8 cellular contexts compared by ENCODE assay signal in genomic region chr19:610071-610800, GRCh38. TPM values are rescaled to one million over a fixed set of nuclear protein-coding genes. Genes with fewer than 3 reads are reported as not detected.
DNase-seq lines count a peak whose midpoint lies in the region; ATAC-seq, FAIRE-seq and TF ChIP-seq lines count a peak whose summit lies in the region.

No MANE protein-coding gene starts in this region.

- H3K27me3 ChIP-seq in heart left ventricle (no peaks in the 10 kb centered on the region), HepG2 (ENCODE audit: control insufficient read depth in 1 of 2, insufficient read depth in 2 of 2, low read length in 2 of 2) (no peaks in the 10 kb centered on the region)

- H3K9me3 ChIP-seq in heart left ventricle (no peaks in the 10 kb centered on the region), HepG2 (ENCODE audit: low read length) (no peaks in the 10 kb centered on the region)

- intact Hi-C loops in heart left ventricle (cut with DNase I) (no loop called here), cardiac septum (cut with DNase I) (no loop called here), HepG2 (cut with micrococcal nuclease; ENCODE audit: unreplicated experiment) (no loop called here)

- H4K20me1 ChIP-seq in HepG2 (ENCODE audit: insufficient read depth, low read length), result no peaks in the 10 kb centered on the region

- FAIRE-seq in HepG2 (lab: Jason Lieb, UNC), result no peak

- CTCF ChIA-PET in HepG2 (lab: Yijun Ruan, JAX; ENCODE audit: low intra/inter-chr PET ratio, low total read pairs), result no interaction called here

- DNase-seq in heart left ventricle (no peak), cardiac septum (ENCODE audit: low spot score) (no peak), activated T-helper 1 cell treated with Interleukin-2 at 50 U/mL for 16 hours (ENCODE audit: low read depth) (peak; percentile 29), HepG2 (ENCODE audit: low spot score) (no peak), epidermal melanocyte (ENCODE audit: insufficient read length, low spot score) (no peak)

- no peak overlapping the region for H3K9ac ChIP-seq in HepG2 (ENCODE audit: insufficient read depth, low read depth, low read length)

- TF ChIP-seq CTCF in heart left ventricle (IDR thresholded peaks at IDR 0.05), result no peak
- TF ChIP-seq CTCF in HepG2 (CRISPR knock-in tag; IDR thresholded peaks at IDR 0.05), result no peak

- WGBS in heart left ventricle, 4 donors, result 57 to 84% (median 69%) methylated on average over 17 to 38 of the region's 38 CpGs
- WGBS in HepG2 (ENCODE audit: low lambda C conversion rate), result 82% methylated on average over 11 of the region's 38 CpGs

- H3K36me3 ChIP-seq in heart left ventricle (no peaks in the 10 kb centered on the region), HepG2 (replicated peaks in 1 of 2; ENCODE audit: control insufficient read depth in 1 of 2, insufficient read depth in 2 of 2, low read length in 2 of 2) (peaks cover 3 to 4% of the 10 kb centered on the region in 2 experiments; a peak in 2 of 5 replicates)

- H3K79me2 ChIP-seq in HepG2 (ENCODE audit: insufficient read depth, low read length), result no peaks in the 10 kb centered on the region

- no peak overlapping the region for H3K4me2 ChIP-seq in HepG2 (ENCODE audit: low read depth, low read length)

- H3K27ac ChIP-seq in heart left ventricle, result peak overlapping the region in 10 of 12 donors; percentile 11 to 81 (median 50)
- no peak overlapping the region for H3K27ac ChIP-seq in HepG2 (ENCODE audit: extremely low read length, insufficient read depth, low read length)

- TF ChIP-seq RAD21 in HepG2 (CRISPR knock-in tag; IDR thresholded peaks at IDR 0.05), result no peak

- POLR2A ChIA-PET in HepG2 (lab: Yijun Ruan, JAX), result no interaction called here

- peaks cover 0 to 33% (median 13%) of the 10 kb centered on the region in 12 donors for H3K4me1 ChIP-seq in heart left ventricle
- H3K4me1 ChIP-seq in HepG2 (ENCODE audit: insufficient read depth, low read length), result no peaks in the 10 kb centered on the region

- TF ChIP-seq EP300 in HepG2 (IDR thresholded peaks at IDR 0.05; ENCODE audit: low read depth in 2 of 2, low read length in 2 of 2) (no peak), HepG2 (CRISPR knock-in tag; IDR thresholded peaks at IDR 0.05; ENCODE audit: borderline replicate concordance) (no peak)

- in situ Hi-C loops in HepG2 (cut with HindIII; ENCODE audit: extremely low pct_ligation_motif_present, low pct_unique_long_range_greater_than_20kb), result no loop called here

- no TSS peak for BruUV-seq in HepG2 (replicated peaks; lab: Mats Ljungman, UMichigan)

- no peak overlapping the region for H2AFZ ChIP-seq in HepG2 (ENCODE audit: low read length)

- peak overlapping the region in 9 of 12 donors; percentile 12 to 53 (median 27) for H3K4me3 ChIP-seq in heart left ventricle
- no peak overlapping the region for H3K4me3 ChIP-seq in HepG2 (replicated peaks in 1 of 3; ENCODE audit: insufficient read depth in 1 of 3, low read depth in 2 of 3, low read length in 3 of 3)

- ATAC-seq in heart left ventricle (peak in 1 of 4 donors; percentile 29), HepG2 (no peak), GM21825 (IDR thresholded peaks at IDR 0.05; ENCODE audit: unreplicated experiment) (no peak), GM21528 (IDR thresholded peaks at IDR 0.05; ENCODE audit: low FRiP score, unreplicated experiment) (no peak), HG03565 (IDR thresholded peaks at IDR 0.05; ENCODE audit: unreplicated experiment) (no peak)

- TF ChIP-seq POLR2A in heart left ventricle (IDR thresholded peaks at IDR 0.05) (no peak), HepG2 (IDR thresholded peaks at IDR 0.05; ENCODE audit: insufficient read depth in 1 of 2, low read depth in 2 of 2, low read length in 2 of 2) (no peak)

RNA-seq across cellular contexts. Expression of gene HCN2, which starts 20.6 kb away (rescaled TPM):
- total RNA-seq in heart left ventricle (10 to 100 TPM in 7 of 9 donors, 1 to 10 TPM in 2; 4.1 to 27.4 (median 15.4) TPM), cardiac septum (12.0 TPM), HepG2 (2016; rRNA removed; fragmentation: Illumina TruSeq; extraction: Trizol) (not detected in 2 replicates)
- polyA plus RNA-seq in heart left ventricle (10 to 100 TPM in 1 of 2 donors, 1 to 10 TPM in 1; 4.8 to 22.4 TPM), HepG2 (2011; rRNA removed) (0.01 and 0.05 TPM in 2 replicates)
- not detected in 2 replicates for total RNA-seq in HepG2 (2016; cell fraction: cytosol; rRNA removed; fragmentation: Illumina TruSeq; extraction: Trizol; ENCODE audit: low read depth)
- total RNA-seq in HepG2 (2016; cell fraction: insoluble cytoplasmic fraction; rRNA removed; fragmentation: Illumina TruSeq; extraction: Trizol), result not detected in 2 replicates
- total RNA-seq in HepG2 (2016; cell fraction: membrane; rRNA removed; fragmentation: Illumina TruSeq; extraction: Trizol), result 0.03 TPM in 1 of 2 replicates, not detected in the other
- total RNA-seq in HepG2 (2016; cell fraction: nucleus; rRNA removed; fragmentation: Illumina TruSeq; extraction: Trizol), result not detected in 2 replicates
- polyA plus RNA-seq in HepG2 (2011; cell fraction: cytosol; rRNA removed), result 0.07 and 0.09 TPM in 2 replicates
- 0.19 and 0.24 TPM in 2 replicates for polyA plus RNA-seq in HepG2 (2011; cell fraction: nucleus; rRNA removed)
- polyA plus RNA-seq in HepG2 (2012), result 0.15 and 0.39 TPM in 2 replicates
- 0.07 TPM in 1 of 2 replicates, not detected in the other for polyA plus RNA-seq in HepG2 (2016; cell fraction: cytosol; fragmentation: Illumina TruSeq; extraction: Trizol; ENCODE audit: low read depth)
- polyA plus RNA-seq in HepG2 (2016; cell fraction: insoluble cytoplasmic fraction; fragmentation: Illumina TruSeq; extraction: Trizol; ENCODE audit: low read depth), result not detected in 2 replicates
- polyA plus RNA-seq in HepG2 (2016; cell fraction: membrane; fragmentation: Illumina TruSeq; extraction: Trizol; ENCODE audit: low read depth), result 0.05 TPM in 1 of 2 replicates, not detected in the other
- not detected in 2 replicates for polyA plus RNA-seq in HepG2 (2016; cell fraction: nucleus; fragmentation: Illumina TruSeq; extraction: Trizol; ENCODE audit: insufficient read depth, low read depth)
- polyA minus RNA-seq in HepG2 (2011; rRNA and poly(A)+ RNA removed; ENCODE audit: low replicate concordance), result 0.16 and 9.3 TPM in 2 replicates
- not detected in 2 replicates for polyA minus RNA-seq in HepG2 (2011; cell fraction: cytosol; rRNA and poly(A)+ RNA removed)
- polyA minus RNA-seq in HepG2 (2011; cell fraction: nucleus; rRNA and poly(A)+ RNA removed), result not detected in 2 replicates

RNA-seq across cellular contexts. Expression of gene POLRMT, which starts 23.1 kb away (rescaled TPM):
- total RNA-seq in heart left ventricle (10 to 100 TPM; 32.0 to 78.0 (median 41.5) TPM), cardiac septum (37.3 TPM), HepG2 (2016; rRNA removed; fragmentation: Illumina TruSeq; extraction: Trizol) (52.5 and 78.0 TPM in 2 replicates)
- polyA plus RNA-seq in heart left ventricle (10 to 100 TPM; 38.8 to 75.2 TPM), HepG2 (2011; rRNA removed) (101 and 114 TPM in 2 replicates)
- 14.6 and 16.3 TPM in 2 replicates for total RNA-seq in HepG2 (2016; cell fraction: cytosol; rRNA removed; fragmentation: Illumina TruSeq; extraction: Trizol; ENCODE audit: low read depth)
- total RNA-seq in HepG2 (2016; cell fraction: insoluble cytoplasmic fraction; rRNA removed; fragmentation: Illumina TruSeq; extraction: Trizol), result 49.1 and 82.6 TPM in 2 replicates
- total RNA-seq in HepG2 (2016; cell fraction: membrane; rRNA removed; fragmentation: Illumina TruSeq; extraction: Trizol), result 30.6 and 32.9 TPM in 2 replicates
- total RNA-seq in HepG2 (2016; cell fraction: nucleus; rRNA removed; fragmentation: Illumina TruSeq; extraction: Trizol), result 53.4 and 70.1 TPM in 2 replicates
- polyA plus RNA-seq in HepG2 (2011; cell fraction: cytosol; rRNA removed), result 20.8 and 36.5 TPM in 2 replicates
- 255 and 333 TPM in 2 replicates for polyA plus RNA-seq in HepG2 (2011; cell fraction: nucleus; rRNA removed)
- polyA plus RNA-seq in HepG2 (2012), result 52.2 and 65.7 TPM in 2 replicates
- polyA plus RNA-seq in HepG2 (2016; cell fraction: cytosol; fragmentation: Illumina TruSeq; extraction: Trizol; ENCODE audit: low read depth), result 16.5 and 17.7 TPM in 2 replicates
- 70.9 and 71.7 TPM in 2 replicates for polyA plus RNA-seq in HepG2 (2016; cell fraction: insoluble cytoplasmic fraction; fragmentation: Illumina TruSeq; extraction: Trizol; ENCODE audit: low read depth)
- polyA plus RNA-seq in HepG2 (2016; cell fraction: membrane; fragmentation: Illumina TruSeq; extraction: Trizol; ENCODE audit: low read depth), result 34.9 and 37.3 TPM in 2 replicates
- polyA plus RNA-seq in HepG2 (2016; cell fraction: nucleus; fragmentation: Illumina TruSeq; extraction: Trizol; ENCODE audit: insufficient read depth, low read depth), result 138 and 146 TPM in 2 replicates
- polyA minus RNA-seq in HepG2 (2011; rRNA and poly(A)+ RNA removed; ENCODE audit: low replicate concordance), result 247 and 377 TPM in 2 replicates
- 67.1 and 69.6 TPM in 2 replicates for polyA minus RNA-seq in HepG2 (2011; cell fraction: cytosol; rRNA and poly(A)+ RNA removed)
- polyA minus RNA-seq in HepG2 (2011; cell fraction: nucleus; rRNA and poly(A)+ RNA removed), result 37.9 and 42.3 TPM in 2 replicates

RNA-seq across cellular contexts. Expression of gene FGF22, which starts 29.4 kb away (rescaled TPM):
- total RNA-seq in heart left ventricle (under 1 TPM in 3 of 9 donors, not detected in 6; 0.16 to 0.36 (median 0.20) TPM), cardiac septum (not detected), HepG2 (2016; rRNA removed; fragmentation: Illumina TruSeq; extraction: Trizol) (0.24 TPM in 1 of 2 replicates, not detected in the other)
- polyA plus RNA-seq in heart left ventricle (under 1 TPM; 0.07 to 0.11 TPM), HepG2 (2011; rRNA removed) (0.07 TPM in 1 of 2 replicates, not detected in the other)
- total RNA-seq in HepG2 (2016; cell fraction: cytosol; rRNA removed; fragmentation: Illumina TruSeq; extraction: Trizol; ENCODE audit: low read depth), result not detected in 2 replicates
- 0.09 TPM in 1 of 2 replicates, not detected in the other for total RNA-seq in HepG2 (2016; cell fraction: insoluble cytoplasmic fraction; rRNA removed; fragmentation: Illumina TruSeq; extraction: Trizol)
- 0.17 and 0.19 TPM in 2 replicates for total RNA-seq in HepG2 (2016; cell fraction: membrane; rRNA removed; fragmentation: Illumina TruSeq; extraction: Trizol)
- total RNA-seq in HepG2 (2016; cell fraction: nucleus; rRNA removed; fragmentation: Illumina TruSeq; extraction: Trizol), result not detected in 2 replicates
- polyA plus RNA-seq in HepG2 (2011; cell fraction: cytosol; rRNA removed), result not detected in 2 replicates
- not detected in 2 replicates for polyA plus RNA-seq in HepG2 (2011; cell fraction: nucleus; rRNA removed)
- polyA plus RNA-seq in HepG2 (2012), result 0.09 and 0.27 TPM in 2 replicates
- polyA plus RNA-seq in HepG2 (2016; cell fraction: cytosol; fragmentation: Illumina TruSeq; extraction: Trizol; ENCODE audit: low read depth), result 0.08 and 0.16 TPM in 2 replicates
- not detected in 2 replicates for polyA plus RNA-seq in HepG2 (2016; cell fraction: insoluble cytoplasmic fraction; fragmentation: Illumina TruSeq; extraction: Trizol; ENCODE audit: low read depth)
- 0.13 TPM in 1 of 2 replicates, not detected in the other for polyA plus RNA-seq in HepG2 (2016; cell fraction: membrane; fragmentation: Illumina TruSeq; extraction: Trizol; ENCODE audit: low read depth)
- 0.33 TPM in 1 of 2 replicates, not detected in the other for polyA plus RNA-seq in HepG2 (2016; cell fraction: nucleus; fragmentation: Illumina TruSeq; extraction: Trizol; ENCODE audit: insufficient read depth, low read depth)
- not detected in 2 replicates for polyA minus RNA-seq in HepG2 (2011; rRNA and poly(A)+ RNA removed; ENCODE audit: low replicate concordance)
- polyA minus RNA-seq in HepG2 (2011; cell fraction: cytosol; rRNA and poly(A)+ RNA removed), result not detected in 2 replicates
- not detected in 2 replicates for polyA minus RNA-seq in HepG2 (2011; cell fraction: nucleus; rRNA and poly(A)+ RNA removed)

RNA-seq across cellular contexts. Expression of gene BSG, which starts 37.8 kb away (rescaled TPM):
- total RNA-seq in heart left ventricle, result 1,000 to 10,000 TPM; 1,160 to 2,590 (median 1,462) TPM
- 1,000 to 10,000 TPM in 1 of 2 donors, 100 to 1,000 TPM in 1; 727 to 2,989 TPM for polyA plus RNA-seq in heart left ventricle
- total RNA-seq in cardiac septum, result 1,183 TPM
- 136 and 309 TPM in 2 replicates for total RNA-seq in HepG2 (2016; rRNA removed; fragmentation: Illumina TruSeq; extraction: Trizol)
- total RNA-seq in HepG2 (2016; cell fraction: cytosol; rRNA removed; fragmentation: Illumina TruSeq; extraction: Trizol; ENCODE audit: low read depth), result 81.8 and 84.4 TPM in 2 replicates
- 114 and 317 TPM in 2 replicates for total RNA-seq in HepG2 (2016; cell fraction: insoluble cytoplasmic fraction; rRNA removed; fragmentation: Illumina TruSeq; extraction: Trizol)
- 96.0 and 109 TPM in 2 replicates for total RNA-seq in HepG2 (2016; cell fraction: membrane; rRNA removed; fragmentation: Illumina TruSeq; extraction: Trizol)
- total RNA-seq in HepG2 (2016; cell fraction: nucleus; rRNA removed; fragmentation: Illumina TruSeq; extraction: Trizol), result 271 and 340 TPM in 2 replicates
- 754 and 1,057 TPM in 2 replicates for polyA plus RNA-seq in HepG2 (2011; rRNA removed)
- polyA plus RNA-seq in HepG2 (2011; cell fraction: cytosol; rRNA removed), result 595 and 749 TPM in 2 replicates
- polyA plus RNA-seq in HepG2 (2011; cell fraction: nucleus; rRNA removed), result 561 and 615 TPM in 2 replicates
- 926 and 933 TPM in 2 replicates for polyA plus RNA-seq in HepG2 (2012)
- polyA plus RNA-seq in HepG2 (2016; cell fraction: cytosol; fragmentation: Illumina TruSeq; extraction: Trizol; ENCODE audit: low read depth), result 148 and 149 TPM in 2 replicates
- 179 and 219 TPM in 2 replicates for polyA plus RNA-seq in HepG2 (2016; cell fraction: insoluble cytoplasmic fraction; fragmentation: Illumina TruSeq; extraction: Trizol; ENCODE audit: low read depth)
- 152 and 167 TPM in 2 replicates for polyA plus RNA-seq in HepG2 (2016; cell fraction: membrane; fragmentation: Illumina TruSeq; extraction: Trizol; ENCODE audit: low read depth)
- 760 and 837 TPM in 2 replicates for polyA plus RNA-seq in HepG2 (2016; cell fraction: nucleus; fragmentation: Illumina TruSeq; extraction: Trizol; ENCODE audit: insufficient read depth, low read depth)
- polyA minus RNA-seq in HepG2 (2011; rRNA and poly(A)+ RNA removed; ENCODE audit: low replicate concordance), result 426 and 707 TPM in 2 replicates
- polyA minus RNA-seq in HepG2 (2011; cell fraction: cytosol; rRNA and poly(A)+ RNA removed), result 369 and 454 TPM in 2 replicates
- polyA minus RNA-seq in HepG2 (2011; cell fraction: nucleus; rRNA and poly(A)+ RNA removed), result 97.1 and 115 TPM in 2 replicates

RNA-seq across cellular contexts. Expression of gene RNF126, which starts 52.8 kb away (rescaled TPM):
- total RNA-seq in heart left ventricle (100 to 1,000 TPM in 1 of 9 donors, 10 to 100 TPM in 8; 21.6 to 105 (median 29.4) TPM), cardiac septum (31.4 TPM), HepG2 (2016; rRNA removed; fragmentation: Illumina TruSeq; extraction: Trizol) (18.5 and 34.0 TPM in 2 replicates)
- polyA plus RNA-seq in heart left ventricle (10 to 100 TPM; 23.5 to 45.2 TPM), HepG2 (2011; rRNA removed) (23.2 and 24.6 TPM in 2 replicates)
- total RNA-seq in HepG2 (2016; cell fraction: cytosol; rRNA removed; fragmentation: Illumina TruSeq; extraction: Trizol; ENCODE audit: low read depth), result 60.7 and 62.9 TPM in 2 replicates
- 14.0 and 32.5 TPM in 2 replicates for total RNA-seq in HepG2 (2016; cell fraction: insoluble cytoplasmic fraction; rRNA removed; fragmentation: Illumina TruSeq; extraction: Trizol)
- total RNA-seq in HepG2 (2016; cell fraction: membrane; rRNA removed; fragmentation: Illumina TruSeq; extraction: Trizol), result 51.8 and 70.5 TPM in 2 replicates
- total RNA-seq in HepG2 (2016; cell fraction: nucleus; rRNA removed; fragmentation: Illumina TruSeq; extraction: Trizol), result 20.4 and 26.7 TPM in 2 replicates
- polyA plus RNA-seq in HepG2 (2011; cell fraction: cytosol; rRNA removed), result 21.4 and 33.6 TPM in 2 replicates
- 96.9 and 98.7 TPM in 2 replicates for polyA plus RNA-seq in HepG2 (2011; cell fraction: nucleus; rRNA removed)
- 47.4 and 51.2 TPM in 2 replicates for polyA plus RNA-seq in HepG2 (2012)
- polyA plus RNA-seq in HepG2 (2016; cell fraction: cytosol; fragmentation: Illumina TruSeq; extraction: Trizol; ENCODE audit: low read depth), result 83.7 and 90.8 TPM in 2 replicates
- 29.9 and 39.9 TPM in 2 replicates for polyA plus RNA-seq in HepG2 (2016; cell fraction: insoluble cytoplasmic fraction; fragmentation: Illumina TruSeq; extraction: Trizol; ENCODE audit: low read depth)
- polyA plus RNA-seq in HepG2 (2016; cell fraction: membrane; fragmentation: Illumina TruSeq; extraction: Trizol; ENCODE audit: low read depth), result 79.7 and 88.6 TPM in 2 replicates
- 75.9 and 77.0 TPM in 2 replicates for polyA plus RNA-seq in HepG2 (2016; cell fraction: nucleus; fragmentation: Illumina TruSeq; extraction: Trizol; ENCODE audit: insufficient read depth, low read depth)
- polyA minus RNA-seq in HepG2 (2011; rRNA and poly(A)+ RNA removed; ENCODE audit: low replicate concordance), result 10.7 and 26.6 TPM in 2 replicates
- 18.3 and 21.9 TPM in 2 replicates for polyA minus RNA-seq in HepG2 (2011; cell fraction: cytosol; rRNA and poly(A)+ RNA removed)
- 28.0 and 36.3 TPM in 2 replicates for polyA minus RNA-seq in HepG2 (2011; cell fraction: nucleus; rRNA and poly(A)+ RNA removed)

Comparison
In these comparisons a context has a peak if more than half of its experiments do, and no peak if none do; other contexts are left out.
1. H3K4me3 ChIP-seq: peak in heart left ventricle (9 of 12); none in HepG2 (0 of 3).
2. RNA of gene HCN2, which starts 20.6 kb away (total RNA-seq): 4.1 to 27.4 TPM in heart left ventricle and 12.0 TPM in cardiac septum (single experiment); 0.03 TPM in HepG2; every median in the first group is over 4 times any median in the second.